Comparison of ENCODE assay signal across 2 cellular contexts in the genomic region with DNA sequence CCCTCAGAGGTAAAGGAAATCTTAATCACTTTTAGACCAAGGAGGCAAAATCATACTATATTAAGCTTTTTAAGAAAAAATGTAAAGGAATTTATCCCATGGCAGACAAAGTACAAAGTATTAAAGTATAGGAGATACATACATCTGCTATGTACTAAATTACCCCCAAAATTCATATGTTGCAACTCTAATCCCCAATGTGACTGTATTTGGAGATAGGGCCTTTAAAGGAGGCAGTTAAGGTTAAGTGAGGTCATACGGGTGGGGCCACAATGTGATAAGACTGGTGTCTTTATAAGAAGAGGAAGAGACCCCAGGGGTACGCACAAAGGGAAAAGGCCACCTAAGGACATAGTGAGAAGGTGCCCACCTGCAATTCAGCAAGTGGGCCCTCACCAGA.
TF ChIP-seq lines count a peak whose summit lies in the region.

No MANE protein-coding gene starts in this region.

TF ChIP-seq in GM23338, 12 proteins besides CTCF, POLR2A, EP300 and RAD21 (continued from another document):
- TF ChIP-seq, protein P1, sequence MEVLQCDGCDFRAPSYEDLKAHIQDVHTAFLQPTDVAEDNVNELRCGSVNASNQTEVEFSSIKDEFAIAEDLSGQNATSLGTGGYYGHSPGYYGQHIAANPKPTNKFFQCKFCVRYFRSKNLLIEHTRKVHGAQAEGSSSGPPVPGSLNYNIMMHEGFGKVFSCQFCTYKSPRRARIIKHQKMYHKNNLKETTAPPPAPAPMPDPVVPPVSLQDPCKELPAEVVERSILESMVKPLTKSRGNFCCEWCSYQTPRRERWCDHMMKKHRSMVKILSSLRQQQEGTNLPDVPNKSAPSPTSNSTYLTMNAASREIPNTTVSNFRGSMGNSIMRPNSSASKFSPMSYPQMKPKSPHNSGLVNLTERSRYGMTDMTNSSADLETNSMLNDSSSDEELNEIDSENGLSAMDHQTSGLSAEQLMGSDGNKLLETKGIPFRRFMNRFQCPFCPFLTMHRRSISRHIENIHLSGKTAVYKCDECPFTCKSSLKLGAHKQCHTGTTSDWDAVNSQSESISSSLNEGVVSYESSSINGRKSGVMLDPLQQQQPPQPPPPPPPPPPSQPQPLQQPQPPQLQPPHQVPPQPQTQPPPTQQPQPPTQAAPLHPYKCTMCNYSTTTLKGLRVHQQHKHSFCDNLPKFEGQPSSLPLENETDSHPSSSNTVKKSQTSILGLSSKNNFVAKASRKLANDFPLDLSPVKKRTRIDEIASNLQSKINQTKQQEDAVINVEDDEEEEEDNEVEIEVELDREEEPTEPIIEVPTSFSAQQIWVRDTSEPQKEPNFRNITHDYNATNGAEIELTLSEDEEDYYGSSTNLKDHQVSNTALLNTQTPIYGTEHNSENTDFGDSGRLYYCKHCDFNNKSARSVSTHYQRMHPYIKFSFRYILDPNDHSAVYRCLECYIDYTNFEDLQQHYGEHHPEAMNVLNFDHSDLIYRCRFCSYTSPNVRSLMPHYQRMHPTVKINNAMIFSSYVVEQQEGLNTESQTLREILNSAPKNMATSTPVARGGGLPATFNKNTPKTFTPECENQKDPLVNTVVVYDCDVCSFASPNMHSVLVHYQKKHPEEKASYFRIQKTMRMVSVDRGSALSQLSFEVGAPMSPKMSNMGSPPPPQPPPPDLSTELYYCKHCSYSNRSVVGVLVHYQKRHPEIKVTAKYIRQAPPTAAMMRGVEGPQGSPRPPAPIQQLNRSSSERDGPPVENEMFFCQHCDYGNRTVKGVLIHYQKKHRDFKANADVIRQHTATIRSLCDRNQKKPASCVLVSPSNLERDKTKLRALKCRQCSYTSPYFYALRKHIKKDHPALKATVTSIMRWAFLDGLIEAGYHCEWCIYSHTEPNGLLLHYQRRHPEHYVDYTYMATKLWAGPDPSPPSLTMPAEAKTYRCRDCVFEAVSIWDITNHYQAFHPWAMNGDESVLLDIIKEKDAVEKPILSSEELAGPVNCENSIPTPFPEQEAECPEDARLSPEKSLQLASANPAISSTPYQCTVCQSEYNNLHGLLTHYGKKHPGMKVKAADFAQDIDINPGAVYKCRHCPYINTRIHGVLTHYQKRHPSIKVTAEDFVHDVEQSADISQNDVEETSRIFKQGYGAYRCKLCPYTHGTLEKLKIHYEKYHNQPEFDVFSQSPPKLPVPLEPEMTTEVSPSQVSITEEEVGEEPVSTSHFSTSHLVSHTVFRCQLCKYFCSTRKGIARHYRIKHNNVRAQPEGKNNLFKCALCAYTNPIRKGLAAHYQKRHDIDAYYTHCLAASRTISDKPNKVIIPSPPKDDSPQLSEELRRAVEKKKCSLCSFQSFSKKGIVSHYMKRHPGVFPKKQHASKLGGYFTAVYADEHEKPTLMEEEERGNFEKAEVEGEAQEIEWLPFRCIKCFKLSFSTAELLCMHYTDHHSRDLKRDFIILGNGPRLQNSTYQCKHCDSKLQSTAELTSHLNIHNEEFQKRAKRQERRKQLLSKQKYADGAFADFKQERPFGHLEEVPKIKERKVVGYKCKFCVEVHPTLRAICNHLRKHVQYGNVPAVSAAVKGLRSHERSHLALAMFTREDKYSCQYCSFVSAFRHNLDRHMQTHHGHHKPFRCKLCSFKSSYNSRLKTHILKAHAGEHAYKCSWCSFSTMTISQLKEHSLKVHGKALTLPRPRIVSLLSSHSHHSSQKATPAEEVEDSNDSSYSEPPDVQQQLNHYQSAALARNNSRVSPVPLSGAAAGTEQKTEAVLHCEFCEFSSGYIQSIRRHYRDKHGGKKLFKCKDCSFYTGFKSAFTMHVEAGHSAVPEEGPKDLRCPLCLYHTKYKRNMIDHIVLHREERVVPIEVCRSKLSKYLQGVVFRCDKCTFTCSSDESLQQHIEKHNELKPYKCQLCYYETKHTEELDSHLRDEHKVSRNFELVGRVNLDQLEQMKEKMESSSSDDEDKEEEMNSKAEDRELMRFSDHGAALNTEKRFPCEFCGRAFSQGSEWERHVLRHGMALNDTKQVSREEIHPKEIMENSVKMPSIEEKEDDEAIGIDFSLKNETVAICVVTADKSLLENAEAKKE (CRISPR knock-in tag; IDR thresholded peaks at IDR 0.05), result no peak
- TF ChIP-seq, protein P2, sequence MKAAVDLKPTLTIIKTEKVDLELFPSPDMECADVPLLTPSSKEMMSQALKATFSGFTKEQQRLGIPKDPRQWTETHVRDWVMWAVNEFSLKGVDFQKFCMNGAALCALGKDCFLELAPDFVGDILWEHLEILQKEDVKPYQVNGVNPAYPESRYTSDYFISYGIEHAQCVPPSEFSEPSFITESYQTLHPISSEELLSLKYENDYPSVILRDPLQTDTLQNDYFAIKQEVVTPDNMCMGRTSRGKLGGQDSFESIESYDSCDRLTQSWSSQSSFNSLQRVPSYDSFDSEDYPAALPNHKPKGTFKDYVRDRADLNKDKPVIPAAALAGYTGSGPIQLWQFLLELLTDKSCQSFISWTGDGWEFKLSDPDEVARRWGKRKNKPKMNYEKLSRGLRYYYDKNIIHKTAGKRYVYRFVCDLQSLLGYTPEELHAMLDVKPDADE (IDR thresholded peaks at IDR 0.05), result no peak
- no peak for TF ChIP-seq STAT1 (IDR thresholded peaks at IDR 0.05; ENCODE audit: unreplicated experiment)
- TF ChIP-seq EZH2 (IDR thresholded peaks at IDR 0.05; ENCODE audit: low read depth, unreplicated experiment), result no peak
- TF ChIP-seq REST (IDR thresholded peaks at IDR 0.05; ENCODE audit: unreplicated experiment), result no peak
- TF ChIP-seq EZH2phosphoT487 (IDR thresholded peaks at IDR 0.05; ENCODE audit: unreplicated experiment), result no peak

TF ChIP-seq in WTC11, 78 proteins besides CTCF, POLR2A, EP300 and RAD21 (continued from another document):
- TF ChIP-seq ARID4B (CRISPR knock-in tag; IDR thresholded peaks at IDR 0.05; ENCODE audit: borderline replicate concordance), result no peak
- TF ChIP-seq ZNF671 (CRISPR knock-in tag; IDR thresholded peaks at IDR 0.05), result no peak
- no peak for TF ChIP-seq PREB (CRISPR knock-in tag; IDR thresholded peaks at IDR 0.05; ENCODE audit: borderline replicate concordance)
- TF ChIP-seq, protein P3, sequence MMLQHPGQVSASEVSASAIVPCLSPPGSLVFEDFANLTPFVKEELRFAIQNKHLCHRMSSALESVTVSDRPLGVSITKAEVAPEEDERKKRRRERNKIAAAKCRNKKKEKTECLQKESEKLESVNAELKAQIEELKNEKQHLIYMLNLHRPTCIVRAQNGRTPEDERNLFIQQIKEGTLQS (CRISPR knock-in tag; conservative IDR thresholded peaks at IDR 0.05), result no peak
- no peak for TF ChIP-seq TP53 (CRISPR knock-in tag; IDR thresholded peaks at IDR 0.05)
- no peak for TF ChIP-seq ZNF138 (CRISPR knock-in tag; conservative IDR thresholded peaks at IDR 0.05)
- TF ChIP-seq NR3C1 (CRISPR knock-in tag; conservative IDR thresholded peaks at IDR 0.05; ENCODE audit: low read depth), result no peak
- no peak for TF ChIP-seq ZNF232 (CRISPR knock-in tag; IDR thresholded peaks at IDR 0.05)
- TF ChIP-seq, protein P4, sequence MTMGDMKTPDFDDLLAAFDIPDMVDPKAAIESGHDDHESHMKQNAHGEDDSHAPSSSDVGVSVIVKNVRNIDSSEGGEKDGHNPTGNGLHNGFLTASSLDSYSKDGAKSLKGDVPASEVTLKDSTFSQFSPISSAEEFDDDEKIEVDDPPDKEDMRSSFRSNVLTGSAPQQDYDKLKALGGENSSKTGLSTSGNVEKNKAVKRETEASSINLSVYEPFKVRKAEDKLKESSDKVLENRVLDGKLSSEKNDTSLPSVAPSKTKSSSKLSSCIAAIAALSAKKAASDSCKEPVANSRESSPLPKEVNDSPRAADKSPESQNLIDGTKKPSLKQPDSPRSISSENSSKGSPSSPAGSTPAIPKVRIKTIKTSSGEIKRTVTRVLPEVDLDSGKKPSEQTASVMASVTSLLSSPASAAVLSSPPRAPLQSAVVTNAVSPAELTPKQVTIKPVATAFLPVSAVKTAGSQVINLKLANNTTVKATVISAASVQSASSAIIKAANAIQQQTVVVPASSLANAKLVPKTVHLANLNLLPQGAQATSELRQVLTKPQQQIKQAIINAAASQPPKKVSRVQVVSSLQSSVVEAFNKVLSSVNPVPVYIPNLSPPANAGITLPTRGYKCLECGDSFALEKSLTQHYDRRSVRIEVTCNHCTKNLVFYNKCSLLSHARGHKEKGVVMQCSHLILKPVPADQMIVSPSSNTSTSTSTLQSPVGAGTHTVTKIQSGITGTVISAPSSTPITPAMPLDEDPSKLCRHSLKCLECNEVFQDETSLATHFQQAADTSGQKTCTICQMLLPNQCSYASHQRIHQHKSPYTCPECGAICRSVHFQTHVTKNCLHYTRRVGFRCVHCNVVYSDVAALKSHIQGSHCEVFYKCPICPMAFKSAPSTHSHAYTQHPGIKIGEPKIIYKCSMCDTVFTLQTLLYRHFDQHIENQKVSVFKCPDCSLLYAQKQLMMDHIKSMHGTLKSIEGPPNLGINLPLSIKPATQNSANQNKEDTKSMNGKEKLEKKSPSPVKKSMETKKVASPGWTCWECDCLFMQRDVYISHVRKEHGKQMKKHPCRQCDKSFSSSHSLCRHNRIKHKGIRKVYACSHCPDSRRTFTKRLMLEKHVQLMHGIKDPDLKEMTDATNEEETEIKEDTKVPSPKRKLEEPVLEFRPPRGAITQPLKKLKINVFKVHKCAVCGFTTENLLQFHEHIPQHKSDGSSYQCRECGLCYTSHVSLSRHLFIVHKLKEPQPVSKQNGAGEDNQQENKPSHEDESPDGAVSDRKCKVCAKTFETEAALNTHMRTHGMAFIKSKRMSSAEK (CRISPR knock-in tag; IDR thresholded peaks at IDR 0.05; ENCODE audit: borderline replicate concordance), result no peak
- no peak for TF ChIP-seq ZNF425 (CRISPR knock-in tag; conservative IDR thresholded peaks at IDR 0.05)
- no peak for TF ChIP-seq SMAD4 (CRISPR knock-in tag; IDR thresholded peaks at IDR 0.05)
- TF ChIP-seq CREM (CRISPR knock-in tag; IDR thresholded peaks at IDR 0.05), result no peak
- TF ChIP-seq SMAD3 (CRISPR knock-in tag; IDR thresholded peaks at IDR 0.05; ENCODE audit: borderline replicate concordance), result no peak
- TF ChIP-seq ZMAT4 (CRISPR knock-in tag; IDR thresholded peaks at IDR 0.05), result no peak
